Comparison of ENCODE assay signal across 1 cellular context in genomic region chr2:134132487-134132857, GRCh38.
TF ChIP-seq lines count a peak whose summit lies in the region.

No MANE protein-coding gene starts in this region.

TF ChIP-seq in K562, 482 proteins besides CTCF, POLR2A, EP300 and RAD21 (continued from another document and continues in another):
- TF ChIP-seq ZNF609 (CRISPR knock-in tag; IDR thresholded peaks at IDR 0.05; ENCODE audit: borderline replicate concordance) (no peak), DMBX1 (CRISPR knock-in tag; IDR thresholded peaks at IDR 0.05; ENCODE audit: borderline replicate concordance) (no peak; the same call in 1 of the 2 replicates), SAFB (IDR thresholded peaks at IDR 0.05; ENCODE audit: borderline replicate concordance, low read depth, low read length) (no peak), ZNF253 (CRISPR knock-in tag; conservative IDR thresholded peaks at IDR 0.05) (no peak), ASH1L (IDR thresholded peaks at IDR 0.05; ENCODE audit: borderline replicate concordance, low read depth, partially characterized antibody) (no peak), CREB3 (tag; conservative IDR thresholded peaks at IDR 0.05; ENCODE audit: low read depth) (no peak), CUX1 (CRISPR knock-in tag; IDR thresholded peaks at IDR 0.05) (no peak), MECOM (CRISPR knock-in tag; IDR thresholded peaks at IDR 0.05) (no peak), PHF21A (IDR thresholded peaks at IDR 0.05; ENCODE audit: borderline replicate concordance, low read depth) (no peak), ZC3H8 (IDR thresholded peaks at IDR 0.05) (no peak), HLTF (IDR thresholded peaks at IDR 0.05) (no peak), CSDE1 (IDR thresholded peaks at IDR 0.05) (no peak), ZNF165 (CRISPR knock-in tag; IDR thresholded peaks at IDR 0.05; ENCODE audit: borderline replicate concordance) (no peak), RFX1 (IDR thresholded peaks at IDR 0.05) (no peak), ZNF311 (CRISPR knock-in tag; IDR thresholded peaks at IDR 0.05) (no peak), JUN (IDR thresholded peaks at IDR 0.05; ENCODE audit: borderline replicate concordance, low read depth, low read length) (no peak), JUN (CRISPR knock-in tag; IDR thresholded peaks at IDR 0.05; ENCODE audit: borderline replicate concordance) (no peak), NCOR1 (IDR thresholded peaks at IDR 0.05) (peak; percentile 80), ZNF395 (CRISPR knock-in tag; IDR thresholded peaks at IDR 0.05) (peak; percentile 14; the same call in 1 of the 2 replicates), CREB5 (CRISPR knock-in tag; IDR thresholded peaks at IDR 0.05) (no peak), EZH2 (IDR thresholded peaks at IDR 0.05; ENCODE audit: borderline replicate concordance, low read depth, low read length) (no peak), NCOA2 (IDR thresholded peaks at IDR 0.05; ENCODE audit: partially characterized antibody in 2 of 2) (no peak), RFX7 (CRISPR knock-in tag; IDR thresholded peaks at IDR 0.05) (no peak), SAP30 (IDR thresholded peaks at IDR 0.05; ENCODE audit: borderline replicate concordance, insufficient read depth, low read depth, low read length, poor library complexity, severe bottlenecking) (no peak), WHSC1 (IDR thresholded peaks at IDR 0.05; ENCODE audit: low read length) (no peak), PCBP1 (IDR thresholded peaks at IDR 0.05; ENCODE audit: low read depth, low read length, poor library complexity, severe bottlenecking) (no peak), HES1 (IDR thresholded peaks at IDR 0.05; ENCODE audit: low read depth) (peak; percentile 78), IRF1 (CRISPR knock-in tag; IDR thresholded peaks at IDR 0.05; ENCODE audit: borderline replicate concordance) (no peak), ATF1 (CRISPR knock-in tag; IDR thresholded peaks at IDR 0.05) (no peak), ATF1 (tag; IDR thresholded peaks at IDR 0.05) (no peak), MTF1 (CRISPR knock-in tag; IDR thresholded peaks at IDR 0.05; ENCODE audit: borderline replicate concordance) (no peak), POLR2AphosphoS2 (IDR thresholded peaks at IDR 0.05; ENCODE audit: low read length) (no peak), ZBTB11 (CRISPR knock-in tag; IDR thresholded peaks at IDR 0.05) (no peak), NCOA4 (IDR thresholded peaks at IDR 0.05; ENCODE audit: partially characterized antibody) (no peak), SRSF7 (optimal IDR thresholded peaks at IDR 0.05; ENCODE audit: low read depth, low read length) (no peak), BHLHE40 (IDR thresholded peaks at IDR 0.05; ENCODE audit: low read length) (peak; percentile 98), ADNP (tag; IDR thresholded peaks at IDR 0.05) (no peak), ZNF41 (CRISPR knock-in tag; conservative IDR thresholded peaks at IDR 0.05) (no peak), MED1 (CRISPR knock-in tag; IDR thresholded peaks at IDR 0.05; ENCODE audit: borderline replicate concordance) (no peak), PATZ1 (CRISPR knock-in tag; IDR thresholded peaks at IDR 0.05; ENCODE audit: borderline replicate concordance) (no peak), GATA2 (CRISPR knock-in tag; IDR thresholded peaks at IDR 0.05) (peak; percentile 62), HDGF (IDR thresholded peaks at IDR 0.05) (no peak), ZNF146 (CRISPR knock-in tag; IDR thresholded peaks at IDR 0.05; ENCODE audit: unreplicated experiment) (no peak), SP1 (CRISPR knock-in tag; IDR thresholded peaks at IDR 0.05) (no peak)
